8 cellular contexts compared by ENCODE assay signal in genomic region chr15:43132830-43133428, GRCh38. TPM values are rescaled to one million over a fixed set of nuclear protein-coding genes. Genes with fewer than 3 reads are reported as not detected.
DNase-seq lines count a peak whose midpoint lies in the region; TF ChIP-seq lines count a peak whose summit lies in the region.

No MANE protein-coding gene starts in this region.

- peak overlapping the region; percentile 84 for H3K9ac ChIP-seq in muscle layer of colon (ENCODE audit: low read length)

- TF ChIP-seq CTCF in AG04450 (IDR thresholded peaks at IDR 0.05; ENCODE audit: low read depth, low read length) (no peak), LNCaP clone FGC (IDR thresholded peaks at IDR 0.05; ENCODE audit: control insufficient read depth, extremely low read depth, insufficient read depth) (no peak), coronary artery (IDR thresholded peaks at IDR 0.05) (no peak)

- H3K4me1 ChIP-seq in muscle layer of colon (ENCODE audit: insufficient read depth, low read length) = peaks cover 12% of the 10 kb centered on the region

- CTCF ChIA-PET in AG04450 (lab: Charles Lee) = interaction anchor here (0.6 to 1.0 kb wide), 2 partner anchors 19 to 152 kb away, joined by 3 to 8 read pairs; no protein-coding TSS in a partner anchor

- H3K27ac ChIP-seq in AG04450 (ENCODE audit: low read depth, low read length) (no peak overlapping the region), coronary artery (peak overlapping the region; percentile 82 to 92), muscle layer of colon (ENCODE audit: low read depth, low read length) (peak overlapping the region; percentile 70)

- POLR2A ChIA-PET in AG04450 (lab: Yijun Ruan, JAX) = no interaction called here

- in situ Hi-C loops in KBM-7 (cut with MboI; ENCODE audit: low pct_unique_long_range_greater_than_20kb, low sequenced_read_pairs) = no loop called here

- H3K36me3 ChIP-seq in muscle layer of colon (ENCODE audit: insufficient read depth, low read length) = peaks cover 7% of the 10 kb centered on the region

- H3K4me3 ChIP-seq in AG04450 (ENCODE audit: low read depth, low read length) (peak overlapping the region; percentile 72), LNCaP clone FGC (ENCODE audit: low read depth, low read length) (peak overlapping the region; percentile 66), coronary artery (peak overlapping the region; percentile 94), muscle layer of colon (ENCODE audit: low read depth in 1 of 2, low read length in 2 of 2) (peak overlapping the region; percentile 77 to 96)

- DNase-seq in AG04450 (ENCODE audit: low read depth, low spot score) (no peak), LNCaP clone FGC (ENCODE audit: low read depth) (no peak), coronary artery (ENCODE audit: low spot score) (no peak), NCI-H510A treated with DMSO at 0.1 percent for 48 hours (lab: John Stamatoyannopoulos, UW) (no peak), NK-92 (lab: John Stamatoyannopoulos, UW; ENCODE audit: unreplicated experiment) (no peak), DMS79 (lab: John Stamatoyannopoulos, UW) (no peak), KBM-7 (no peak)

- H3K27me3 ChIP-seq in AG04450 (ENCODE audit: control insufficient read depth, insufficient read depth, low read length) (no peaks in the 10 kb centered on the region), muscle layer of colon (ENCODE audit: control insufficient read depth in 1 of 2, insufficient read depth in 2 of 2, low read length in 2 of 2) (no peaks in the 10 kb centered on the region)

- H3K9me3 ChIP-seq in AG04450 (ENCODE audit: control insufficient read depth, insufficient read depth, low read length) (no peaks in the 10 kb centered on the region), muscle layer of colon (ENCODE audit: low read length) (no peaks in the 10 kb centered on the region)

RNA-seq across cellular contexts. Expression of gene TMEM62, which starts 0.5 kb away (rescaled TPM):
- polyA plus RNA-seq in AG04450 (2011; rRNA removed) = 4.3 and 4.8 TPM in 2 replicates
- polyA minus RNA-seq in AG04450 (2011; rRNA and poly(A)+ RNA removed) = 2.2 and 3.8 TPM in 2 replicates

RNA-seq across cellular contexts. Expression of gene UBR1, which starts 27.1 kb away (rescaled TPM):
- 13.4 and 18.4 TPM in 2 replicates for polyA plus RNA-seq in AG04450 (2011; rRNA removed)
- polyA minus RNA-seq in AG04450 (2011; rRNA and poly(A)+ RNA removed) = 20.3 and 33.5 TPM in 2 replicates

RNA-seq across cellular contexts. Expression of gene CCNDBP1, which starts 52.3 kb away (rescaled TPM):
- 43.3 and 54.2 TPM in 2 replicates for polyA plus RNA-seq in AG04450 (2011; rRNA removed)
- polyA minus RNA-seq in AG04450 (2011; rRNA and poly(A)+ RNA removed) = 17.6 and 21.8 TPM in 2 replicates
